Comparison of ENCODE assay signal across 8 cellular contexts in the genomic region with DNA sequence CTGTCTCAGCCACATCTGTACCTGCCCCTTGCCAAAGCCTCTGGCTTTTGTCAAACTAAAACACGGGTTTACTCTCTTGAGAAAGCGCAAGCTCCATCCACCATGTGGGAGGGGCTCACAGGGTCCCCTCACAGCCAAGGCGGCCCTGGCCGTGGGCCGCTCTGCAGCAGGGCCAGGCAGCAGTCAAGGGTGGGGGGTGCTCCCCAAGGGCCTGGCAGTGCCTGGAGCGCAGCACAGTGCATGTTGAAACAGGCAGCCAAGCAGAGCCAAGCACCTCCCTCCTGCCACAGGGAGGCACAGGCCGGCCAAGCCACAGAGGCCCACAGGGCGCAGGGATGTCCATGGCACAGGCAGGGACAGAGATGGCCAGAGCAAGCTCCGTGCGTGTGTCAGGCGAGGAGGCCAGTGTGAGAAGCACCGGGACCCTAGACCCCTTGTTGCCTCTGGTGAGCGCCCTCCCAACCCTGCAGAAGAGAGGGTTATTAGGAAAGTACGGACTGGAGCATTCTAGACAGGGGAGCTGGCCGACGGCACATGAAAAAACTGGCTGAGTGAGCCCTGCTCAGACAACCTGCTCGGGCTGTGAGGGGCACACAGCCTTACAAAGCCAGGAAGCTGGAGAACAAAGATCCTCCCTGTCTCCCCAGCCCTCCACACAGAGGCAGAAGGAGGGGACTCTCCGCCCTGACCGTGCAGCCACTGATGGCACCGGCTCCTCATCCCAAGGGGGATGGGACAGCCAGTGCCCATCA. TPM values are rescaled to one million over a fixed set of nuclear protein-coding genes. Genes with fewer than 3 reads are reported as not detected.
DNase-seq lines count a peak whose midpoint lies in the region; ATAC-seq and TF ChIP-seq lines count a peak whose summit lies in the region.

No MANE protein-coding gene starts in this region.

- TF ChIP-seq CTCF in cardiac muscle cell (IDR thresholded peaks at IDR 0.05; ENCODE audit: low read depth, low read length) (no peak), omental fat pad (IDR thresholded peaks at IDR 0.05) (no peak), lower leg skin (IDR thresholded peaks at IDR 0.05) (no peak)

- DNase-seq in C1 segment of cervical spinal cord (lab: John Stamatoyannopoulos, UW) = peak in 13 of 14 donors; percentile 43 to 87 (median 76)
- DNase-seq in amniotic epithelial cell (ENCODE audit: low read depth) = peak; percentile 93
- peak; percentile 75 to 81 for DNase-seq in cardiac muscle cell (ENCODE audit: low read depth in 1 of 2, low spot score in 1 of 2)
- no peak for DNase-seq in omental fat pad (ENCODE audit: low spot score)
- DNase-seq in lower leg skin (ENCODE audit: low spot score in 2 of 2) = no peak
- no peak for DNase-seq in foreskin melanocyte
- DNase-seq in dermis blood vessel endothelial cell = no peak

- no peaks in the 10 kb centered on the region for H3K36me3 ChIP-seq in cardiac muscle cell

- H3K27me3 ChIP-seq in cardiac muscle cell = no peaks in the 10 kb centered on the region

- intact Hi-C loops in lower leg skin (cut with DNase I; ENCODE audit: low total_unique reads) = no loop called here

- peaks cover 17% of the 10 kb centered on the region for H3K4me1 ChIP-seq in cardiac muscle cell (ENCODE audit: low read depth)

- peak; percentile 91 for ATAC-seq in omental fat pad (ENCODE audit: low FRiP score)
- ATAC-seq in HG03457 (IDR thresholded peaks at IDR 0.05; ENCODE audit: unreplicated experiment) = no peak

- WGBS in lower leg skin, 2 donors = 26 to 59% methylated on average over 12 to 16 of the region's 20 CpGs

- no peak for TF ChIP-seq POLR2A in lower leg skin (IDR thresholded peaks at IDR 0.05)

- peak overlapping the region; percentile 89 for H3K27ac ChIP-seq in cardiac muscle cell

- H3K9me3 ChIP-seq in cardiac muscle cell (ENCODE audit: low read depth) = no peaks in the 10 kb centered on the region

- H3K4me3 ChIP-seq in cardiac muscle cell = no peak overlapping the region
- no peak overlapping the region for H3K4me3 ChIP-seq in lower leg skin (ENCODE audit: low read depth, poor library complexity, severe bottlenecking)

RNA-seq across cellular contexts. Expression of a gene that starts 39.0 kb away (rescaled TPM):
- total RNA-seq in cardiac muscle cell = 7.1 and 11.8 TPM in 2 replicates
- 7.1 and 11.4 TPM in 2 replicates for polyA plus RNA-seq in cardiac muscle cell
- 10 to 100 TPM in 1 of 4 donors, 1 to 10 TPM in 3; 2.0 to 10.9 (median 5.6) TPM for total RNA-seq in omental fat pad
- total RNA-seq in lower leg skin = 1 to 10 TPM; 1.2 to 7.5 (median 3.7) TPM
- total RNA-seq in dermis blood vessel endothelial cell = 1.1 and 2.4 TPM in 2 replicates

Comparison
In these comparisons a context has a peak if more than half of its experiments do, and no peak if none do; other contexts are left out.
1. DNase-seq: peak in C1 segment of cervical spinal cord (13 of 14), amniotic epithelial cell (single experiment) and cardiac muscle cell (2 of 2); none in omental fat pad (single experiment), lower leg skin (0 of 2), foreskin melanocyte (single experiment) and dermis blood vessel endothelial cell (single experiment).